ENCODE assay signal across 15 cellular contexts in genomic region chr11:126334665-126335462, GRCh38. TPM values are rescaled to one million over a fixed set of nuclear protein-coding genes. Genes with fewer than 3 reads are reported as not detected.
DNase-seq lines count a peak whose midpoint lies in the region; ATAC-seq and TF ChIP-seq lines count a peak whose summit lies in the region.
"Had no signal": no experiment of that assay in that cellular context is flagged by ENCODE, and none has a peak within 500 bp of the region (broad histone marks: within the 10 kb centered on the region; RNA-seq: fewer than 3 reads in every experiment).

No MANE protein-coding gene starts in this region.

- H3K36me3 ChIP-seq in RWPE2 (ENCODE audit: low read depth) (no peaks in the 10 kb centered on the region), psoas muscle (ENCODE audit: insufficient read depth in 1 of 2, low read depth in 1 of 2) (peaks cover 0 to 23% of the 10 kb centered on the region in 2 donors), GM23338 (ENCODE audit: insufficient read depth) (no peaks in the 10 kb centered on the region)

- H3K9me3 Mint-ChIP-seq in activated CD8-positive, alpha-beta T cell treated with anti-CD3 and anti-CD28 coated beads, Interleukin-2, amount 10 ng/mL, durations not matched to agents 7 days and 5 days (ENCODE audit: insufficient read depth) = no peaks in the 10 kb centered on the region
- H3K9me3 Mint-ChIP-seq in activated CD8-positive, alpha-beta T cell treated with anti-CD3 and anti-CD28 coated beads for 36 hours = no peaks in the 10 kb centered on the region
- H3K9me3 Mint-ChIP-seq in GM23338 = no peaks in the 10 kb centered on the region

- H2AFZ ChIP-seq in GM23338 = no peak overlapping the region

- intact Hi-C loops in activated CD8-positive, alpha-beta T cell treated with anti-CD3 and anti-CD28 coated beads for 36 hours (cut with micrococcal nuclease) = no loop called here
- intact Hi-C loops in psoas muscle (cut with DNase I) = no loop called here

- H3K4me1 ChIP-seq in RWPE2 (ENCODE audit: insufficient read depth, poor library complexity, severe bottlenecking) (peaks cover 12% of the 10 kb centered on the region), psoas muscle (peaks cover 26% of the 10 kb centered on the region), GM23338 (ENCODE audit: insufficient read depth) (peaks cover 5% of the 10 kb centered on the region)
- H3K4me1 ChIP-seq: foreskin keratinocyte had no signal

- H3K27ac Mint-ChIP-seq in activated CD8-positive, alpha-beta T cell treated with anti-CD3 and anti-CD28 coated beads, Interleukin-2, amount 10 ng/mL, durations not matched to agents 7 days and 5 days = peak overlapping the region; percentile 30
- no peak overlapping the region for H3K27ac Mint-ChIP-seq in activated CD8-positive, alpha-beta T cell treated with anti-CD3 and anti-CD28 coated beads for 36 hours
- H3K27ac Mint-ChIP-seq in GM23338 = no peak overlapping the region

- H3K27ac ChIP-seq in RWPE2 (ENCODE audit: poor library complexity, severe bottlenecking) = no peak overlapping the region
- H3K27ac ChIP-seq in psoas muscle = peak overlapping the region; percentile 0
- H3K27ac ChIP-seq in GM23338 (ENCODE audit: low read depth) = no peak overlapping the region
- H3K27ac ChIP-seq: foreskin keratinocyte, upper lobe of left lung had no signal

- WGBS in psoas muscle, 3 donors = 67 to 75% (median 68%) methylated on average over 6 of the region's 6 CpGs

- H3K79me2 ChIP-seq in GM23338 (replicated peaks; ENCODE audit: insufficient read depth) = no peaks in the 10 kb centered on the region

- H3F3A ChIP-seq in GM23338 (replicated peaks; ENCODE audit: low read depth) = no peaks in the 10 kb centered on the region

- POLR2A ChIA-PET in activated CD8-positive, alpha-beta T cell treated with anti-CD3 and anti-CD28 coated beads, Interleukin-2, amount 10 ng/mL, durations not matched to agents 7 days and 5 days (lab: Charles Lee) = interaction anchor here (1.1 kb wide), 1 partner anchor 22 kb away, joined by 3 read pairs; no protein-coding TSS in a partner anchor
- POLR2A ChIA-PET in activated CD8-positive, alpha-beta T cell treated with anti-CD3 and anti-CD28 coated beads for 36 hours (lab: Charles Lee) = interaction anchor here (0.8 to 1.4 kb wide), 2 partner anchors 41 to 81 kb away, joined by 3 read pairs; no protein-coding TSS in a partner anchor

- H3K4me3 ChIP-seq in RWPE2 (ENCODE audit: severe bottlenecking) (no peak overlapping the region), foreskin fibroblast (ENCODE audit: low read depth in 1 of 2, low read length in 2 of 2) (no peak overlapping the region), psoas muscle (no peak overlapping the region), GM23338 (no peak overlapping the region)
- H3K4me3 ChIP-seq: upper lobe of left lung had no signal

- H3K36me3 Mint-ChIP-seq in activated CD8-positive, alpha-beta T cell treated with anti-CD3 and anti-CD28 coated beads, Interleukin-2, amount 10 ng/mL, durations not matched to agents 7 days and 5 days (ENCODE audit: low read depth) = peaks cover 32% of the 10 kb centered on the region
- peaks cover 4% of the 10 kb centered on the region for H3K36me3 Mint-ChIP-seq in activated CD8-positive, alpha-beta T cell treated with anti-CD3 and anti-CD28 coated beads for 36 hours (ENCODE audit: low read depth)
- peaks cover 9% of the 10 kb centered on the region; the same call in 2 of the 3 replicates for H3K36me3 Mint-ChIP-seq in GM23338 (ENCODE audit: low read depth)

- ATAC-seq in activated CD8-positive, alpha-beta T cell treated with anti-CD3 and anti-CD28 coated beads, Interleukin-2, amount 10 ng/mL, durations not matched to agents 7 days and 5 days = no peak
- no peak for ATAC-seq in activated CD8-positive, alpha-beta T cell treated with anti-CD3 and anti-CD28 coated beads for 36 hours
- ATAC-seq in RWPE2 (ENCODE audit: low read depth) (no peak), psoas muscle (peak in 2 of 4 donors; percentile 22 to 32), GM23338 (no peak)
- ATAC-seq: foreskin keratinocyte had no signal

- no peaks in the 10 kb centered on the region for H3K27me3 Mint-ChIP-seq in activated CD8-positive, alpha-beta T cell treated with anti-CD3 and anti-CD28 coated beads, Interleukin-2, amount 10 ng/mL, durations not matched to agents 7 days and 5 days (ENCODE audit: low read depth)
- H3K27me3 Mint-ChIP-seq in activated CD8-positive, alpha-beta T cell treated with anti-CD3 and anti-CD28 coated beads for 36 hours = no peaks in the 10 kb centered on the region
- peaks cover 10% of the 10 kb centered on the region for H3K27me3 Mint-ChIP-seq in GM23338 (ENCODE audit: insufficient read depth, low read depth, poor library complexity)

- CTCF ChIA-PET in activated CD8-positive, alpha-beta T cell treated with anti-CD3 and anti-CD28 coated beads, Interleukin-2, amount 10 ng/mL, durations not matched to agents 7 days and 5 days (lab: Charles Lee) = no interaction called here
- CTCF ChIA-PET in activated CD8-positive, alpha-beta T cell treated with anti-CD3 and anti-CD28 coated beads for 36 hours (lab: Charles Lee) = no interaction called here

- H3K4me2 ChIP-seq in GM23338 = no peak overlapping the region

- H4K20me1 ChIP-seq in GM23338 (replicated peaks; ENCODE audit: insufficient read depth) = no peaks in the 10 kb centered on the region

- H3K27me3 ChIP-seq in RWPE2 (ENCODE audit: insufficient read depth, poor library complexity, severe bottlenecking) = no peaks in the 10 kb centered on the region
- no peaks in the 10 kb centered on the region for H3K27me3 ChIP-seq in psoas muscle (ENCODE audit: insufficient read depth in 3 of 3, low read length in 2 of 3)
- no peaks in the 10 kb centered on the region for H3K27me3 ChIP-seq in GM23338 (ENCODE audit: insufficient read depth)
- H3K27me3 ChIP-seq: foreskin keratinocyte, upper lobe of left lung had no signal

- no peak for TF ChIP-seq CTCF in activated CD8-positive, alpha-beta T cell treated with anti-CD3 and anti-CD28 coated beads for 36 hours (IDR thresholded peaks at IDR 0.05)
- TF ChIP-seq CTCF in RWPE2 (IDR thresholded peaks at IDR 0.05; ENCODE audit: poor library complexity, severe bottlenecking) = no peak
- TF ChIP-seq CTCF in foreskin fibroblast (IDR thresholded peaks at IDR 0.05; ENCODE audit: low read depth, low read length) = no peak
- no peak for TF ChIP-seq CTCF in psoas muscle (IDR thresholded peaks at IDR 0.05)
- no peak for TF ChIP-seq CTCF in GM23338 (conservative IDR thresholded peaks at IDR 0.05; ENCODE audit: low read depth in 2 of 2)

- no peaks in the 10 kb centered on the region for H3K9me2 ChIP-seq in GM23338 (ENCODE audit: insufficient read depth)

- DNase-seq in activated CD8-positive, alpha-beta T cell treated with anti-CD3 and anti-CD28 coated beads, Interleukin-2, amount 10 ng/mL, durations not matched to agents 7 days and 5 days = no peak
- DNase-seq in activated CD8-positive, alpha-beta T cell treated with anti-CD3 and anti-CD28 coated beads for 36 hours = no peak
- DNase-seq in RWPE2 (ENCODE audit: low spot score) (peak; percentile 35), foreskin fibroblast (peak; percentile 38 to 65), psoas muscle (no peak), GM23338 (ENCODE audit: low spot score) (no peak), inferior parietal cortex (ENCODE audit: extremely low spot score) (no peak)
- DNase-seq in stimulated activated CD4-positive, alpha-beta T cell treated with anti-CD3 and anti-CD28 coated beads, Interleukin-4, amount 100 ng/mL, for 4 hours = no peak
- DNase-seq: 8988T; dermis blood vessel endothelial cell; foreskin keratinocyte; kidney glomerular epithelial cell; NCI-H446 treated with DMSO at 0.1 percent for 48 hours; stimulated activated CD4-positive, alpha-beta T cell treated with anti-CD3 and anti-CD28 coated beads, Interleukin-12 subunit alpha, Interleukin-12 subunit beta, amount 100 ng/mL, for 4 hours; upper lobe of left lung had no signal

- H3K4me3 Mint-ChIP-seq in activated CD8-positive, alpha-beta T cell treated with anti-CD3 and anti-CD28 coated beads, Interleukin-2, amount 10 ng/mL, durations not matched to agents 7 days and 5 days = no peak overlapping the region
- no peak overlapping the region for H3K4me3 Mint-ChIP-seq in activated CD8-positive, alpha-beta T cell treated with anti-CD3 and anti-CD28 coated beads for 36 hours
- no peak overlapping the region for H3K4me3 Mint-ChIP-seq in GM23338

- H3K9me3 ChIP-seq in RWPE2 (ENCODE audit: severe bottlenecking) (no peaks in the 10 kb centered on the region), psoas muscle (no peaks in the 10 kb centered on the region)
- H3K9me3 ChIP-seq: upper lobe of left lung had no signal

- peaks cover 21% of the 10 kb centered on the region for H3K4me1 Mint-ChIP-seq in activated CD8-positive, alpha-beta T cell treated with anti-CD3 and anti-CD28 coated beads, Interleukin-2, amount 10 ng/mL, durations not matched to agents 7 days and 5 days (ENCODE audit: low read depth)
- H3K4me1 Mint-ChIP-seq in activated CD8-positive, alpha-beta T cell treated with anti-CD3 and anti-CD28 coated beads for 36 hours (ENCODE audit: low read depth) = peaks cover 10% of the 10 kb centered on the region
- H3K4me1 Mint-ChIP-seq in GM23338 = peaks cover 21% of the 10 kb centered on the region

TF ChIP-seq in GM23338, 12 proteins besides CTCF, POLR2A, EP300 and RAD21 (continues in another document):
- TF ChIP-seq EZH2 (IDR thresholded peaks at IDR 0.05; ENCODE audit: low read depth, unreplicated experiment) = no peak

RNA-seq across cellular contexts. Expression of gene ST3GAL4, which starts 20.6 kb away (rescaled TPM):
- 10 to 100 TPM; 10.3 to 11.8 TPM for total RNA-seq in activated CD8-positive, alpha-beta T cell treated with anti-CD3 and anti-CD28 coated beads, Interleukin-2, amount 10 ng/mL, durations not matched to agents 7 days and 5 days
- 10 to 100 TPM; 10.7 to 11.7 TPM for total RNA-seq in activated CD8-positive, alpha-beta T cell treated with anti-CD3 and anti-CD28 coated beads for 36 hours
- 1 to 10 TPM; 4.1 to 9.3 (median 6.3) TPM for total RNA-seq in psoas muscle
- polyA plus RNA-seq in psoas muscle (1 to 10 TPM; 3.5 to 4.7 (median 3.6) TPM), GM23338 (2016; fragmentation: Nextera tagmentation; extraction: Ambion mirVana) (10.1 and 10.8 TPM in 2 replicates)
- 16.6 and 28.0 TPM in 2 replicates for total RNA-seq in GM23338 (2014; rRNA removed; shearing (Covaris generic))

RNA-seq across cellular contexts. Expression of gene DCPS, which starts 31.0 kb away (rescaled TPM):
- 10 to 100 TPM; 21.8 to 22.5 TPM for total RNA-seq in activated CD8-positive, alpha-beta T cell treated with anti-CD3 and anti-CD28 coated beads, Interleukin-2, amount 10 ng/mL, durations not matched to agents 7 days and 5 days
- 10 to 100 TPM; 17.2 to 18.8 TPM for total RNA-seq in activated CD8-positive, alpha-beta T cell treated with anti-CD3 and anti-CD28 coated beads for 36 hours
- total RNA-seq in psoas muscle = 10 to 100 TPM; 11.8 to 16.7 (median 14.2) TPM
- polyA plus RNA-seq in psoas muscle (10 to 100 TPM; 12.1 to 20.5 (median 15.5) TPM), GM23338 (2016; fragmentation: Nextera tagmentation; extraction: Ambion mirVana) (41.1 and 46.4 TPM in 2 replicates)
- total RNA-seq in GM23338 (2014; rRNA removed; shearing (Covaris generic)) = 26.8 and 28.5 TPM in 2 replicates

RNA-seq across cellular contexts. Expression of gene TIRAP, which starts 52.0 kb away (rescaled TPM):
- total RNA-seq in activated CD8-positive, alpha-beta T cell treated with anti-CD3 and anti-CD28 coated beads, Interleukin-2, amount 10 ng/mL, durations not matched to agents 7 days and 5 days = 10 to 100 TPM; 15.3 to 15.4 TPM
- 1 to 10 TPM; 4.6 to 4.9 TPM for total RNA-seq in activated CD8-positive, alpha-beta T cell treated with anti-CD3 and anti-CD28 coated beads for 36 hours
- total RNA-seq in psoas muscle = 1 to 10 TPM; 5.8 to 9.6 (median 6.5) TPM
- 1 to 10 TPM; 3.3 to 7.9 (median 4.1) TPM for polyA plus RNA-seq in psoas muscle
- 2.6 and 3.4 TPM in 2 replicates for total RNA-seq in GM23338 (2014; rRNA removed; shearing (Covaris generic))
- polyA plus RNA-seq in GM23338 (2016; fragmentation: Nextera tagmentation; extraction: Ambion mirVana) = 0.89 and 1.1 TPM in 2 replicates

Comparison
In these comparisons a context has a peak if more than half of its experiments do, and no peak if none do; other contexts are left out.
1. DNase-seq: peak in RWPE2 (single experiment) and foreskin fibroblast (2 of 2); none in activated CD8-positive, alpha-beta T cell treated with anti-CD3 and anti-CD28 coated beads, Interleukin-2, amount 10 ng/mL, durations not matched to agents 7 days and 5 days (single experiment), activated CD8-positive, alpha-beta T cell treated with anti-CD3 and anti-CD28 coated beads for 36 hours (single experiment), psoas muscle (0 of 2), GM23338 (single experiment), inferior parietal cortex (single experiment) and stimulated activated CD4-positive, alpha-beta T cell treated with anti-CD3 and anti-CD28 coated beads, Interleukin-4, amount 100 ng/mL, for 4 hours (0 of 2).